8 cellular contexts compared by ENCODE assay signal in the genomic region with DNA sequence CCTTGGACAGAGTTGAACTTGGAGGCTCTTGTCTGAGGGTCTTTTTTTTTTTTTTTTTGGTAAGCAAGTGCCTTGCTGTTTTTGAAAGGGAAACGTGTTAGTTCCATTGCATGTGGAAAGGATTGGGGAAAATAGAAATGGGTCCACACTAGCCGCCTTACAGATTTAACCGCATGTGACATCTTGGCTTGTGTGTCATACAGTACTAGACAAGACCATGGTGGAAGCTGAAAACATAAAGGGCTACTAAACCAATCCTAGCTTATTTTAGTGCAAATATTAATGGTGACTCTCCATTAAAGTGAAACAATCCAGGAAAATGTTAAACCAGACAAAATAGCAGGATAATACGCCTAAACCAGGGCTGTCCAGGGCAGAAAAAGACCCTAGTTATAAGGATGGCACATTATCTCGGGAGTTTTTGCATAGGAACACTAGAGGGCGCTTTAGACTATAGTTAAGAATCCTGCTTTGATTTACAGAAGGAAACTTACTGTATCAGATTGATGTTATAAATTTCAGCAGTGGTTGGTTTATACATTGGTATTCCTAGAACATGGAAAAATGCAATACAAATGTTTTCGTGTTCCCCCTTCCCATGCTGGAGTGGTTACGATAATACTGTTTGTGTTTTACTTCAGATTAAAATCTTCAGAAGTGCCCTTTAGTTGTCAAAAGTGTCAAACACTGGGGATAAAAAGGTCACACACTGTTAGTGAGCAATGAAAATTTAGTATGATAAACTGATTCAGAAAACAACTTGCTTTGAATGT. TPM values are rescaled to one million over a fixed set of nuclear protein-coding genes. Genes with fewer than 3 reads are reported as not detected.
DNase-seq lines count a peak whose midpoint lies in the region; ATAC-seq, FAIRE-seq and TF ChIP-seq lines count a peak whose summit lies in the region.

No MANE protein-coding gene starts in this region.

- no peak overlapping the region for H3K27ac Mint-ChIP-seq in MCF 10A (ENCODE audit: low read depth, unreplicated experiment)

- BruUV-seq in MCF 10A (replicated peaks; lab: Mats Ljungman, UMichigan): no TSS peak

- FAIRE-seq in islet of Langerhans (lab: Jason Lieb, UNC): peak; percentile 90

- 29% methylated on average over 8 of the region's 8 CpGs for WGBS in tibial nerve, 2 donors

- no peaks in the 10 kb centered on the region for H3K36me3 Mint-ChIP-seq in MCF 10A (ENCODE audit: insufficient read depth, unreplicated experiment)

- POLR2A ChIA-PET in MCF 10A (lab: Yijun Ruan, JAX): interaction anchor here (0.6 to 1.5 kb wide), 8 partner anchors 29 to 182 kb away, joined by 3 to 5 read pairs (median 3); a partner anchor contains a TSS

- no peaks in the 10 kb centered on the region for H3K27me3 Mint-ChIP-seq in MCF 10A (ENCODE audit: insufficient read depth, unreplicated experiment)

- H3K9me3 ChIP-seq in tibial nerve: no peaks in the 10 kb centered on the region

- peaks cover 14% of the 10 kb centered on the region for H3K4me1 Mint-ChIP-seq in MCF 10A (ENCODE audit: insufficient read depth, unreplicated experiment)

- peak; percentile 63 for TF ChIP-seq CTCF in HL-60 (IDR thresholded peaks at IDR 0.05; ENCODE audit: insufficient read depth, low read length)
- TF ChIP-seq CTCF in MCF 10A (IDR thresholded peaks at IDR 0.05; ENCODE audit: unreplicated experiment): peak; percentile 51
- TF ChIP-seq CTCF in tibial nerve (IDR thresholded peaks at IDR 0.05): peak; percentile 59 to 73 (median 71)

- peaks cover 0 to 5% (median 0%) of the 10 kb centered on the region in 4 donors for H3K4me1 ChIP-seq in tibial nerve

- H3K4me3 Mint-ChIP-seq in MCF 10A (ENCODE audit: unreplicated experiment): no peak overlapping the region

- ATAC-seq in GM18505 (IDR thresholded peaks at IDR 0.05; ENCODE audit: unreplicated experiment): peak; percentile 61
- no peak for ATAC-seq in HG02571 (IDR thresholded peaks at IDR 0.05; ENCODE audit: unreplicated experiment)

- no peak for TF ChIP-seq POLR2A in GM18505 (IDR thresholded peaks at IDR 0.05; ENCODE audit: borderline replicate concordance, extremely low read depth, insufficient read depth, insufficient read length)
- TF ChIP-seq POLR2A in tibial nerve (IDR thresholded peaks at IDR 0.05): no peak

- peak; percentile 37 for DNase-seq in Ammon's horn (ENCODE audit: low spot score)
- DNase-seq in HL-60 (ENCODE audit: low read depth in 1 of 2, low spot score in 1 of 2): peak in 1 of 2 experiments; percentile 25
- DNase-seq in NCI-H82 (lab: John Stamatoyannopoulos, UW): peak; percentile 87
- peak; percentile 64 for DNase-seq in MCF 10A (ENCODE audit: unreplicated experiment)
- DNase-seq in tibial nerve (ENCODE audit: low spot score in 2 of 2): peak in 1 of 2 donors; percentile 52

- H3K4me3 ChIP-seq in HL-60 (replicated peaks; ENCODE audit: insufficient read depth, low read length) (no peak overlapping the region), tibial nerve (no peak overlapping the region)

- CTCF ChIA-PET in MCF 10A (lab: Yijun Ruan, JAX): interaction anchor here (0.6 to 13.7 kb wide), 41 partner anchors 9 to 1784 kb away, joined by 3 to 270 read pairs (median 4); a partner anchor contains a TSS

- H3K27me3 ChIP-seq in HL-60 (ENCODE audit: insufficient read depth, poor library complexity, severe bottlenecking) (no peaks in the 10 kb centered on the region), tibial nerve (no peaks in the 10 kb centered on the region)

- no peaks in the 10 kb centered on the region for H3K36me3 ChIP-seq in tibial nerve

- H3K9me3 Mint-ChIP-seq in MCF 10A (ENCODE audit: unreplicated experiment): no peaks in the 10 kb centered on the region

- no peak for TF ChIP-seq EP300 in tibial nerve (IDR thresholded peaks at IDR 0.05)

- intact Hi-C loops in MCF 10A (cut with micrococcal nuclease): loop anchor here (1.0 kb wide), 2 partner anchors 63 to 180 kb away; a partner anchor contains a TSS

- H3K27ac ChIP-seq in HL-60 (replicated peaks): no peak overlapping the region
- no peak overlapping the region for H3K27ac ChIP-seq in tibial nerve

RNA-seq across cellular contexts. Expression of a gene that starts 59.8 kb away (rescaled TPM):
- 118 and 148 TPM in 2 replicates for total RNA-seq in MCF 10A (2022)
- total RNA-seq in tibial nerve: 100 to 1,000 TPM; 112 to 147 (median 123) TPM
